Comparison of ENCODE assay signal across 11 cellular contexts in genomic region chr1:8643542-8644536, GRCh38.
DNase-seq lines count a peak whose midpoint lies in the region; ATAC-seq, FAIRE-seq and TF ChIP-seq lines count a peak whose summit lies in the region.
"Had no signal": no experiment of that assay in that cellular context is flagged by ENCODE, and none has a peak within 500 bp of the region (broad histone marks: within the 10 kb centered on the region; RNA-seq: fewer than 3 reads in every experiment).

No MANE protein-coding gene starts in this region.

- no peak overlapping the region for H2BK15ac ChIP-seq in neuronal stem cell (ENCODE audit: low read length)

- no peak overlapping the region for H3K4ac ChIP-seq in neuronal stem cell (ENCODE audit: low read length)

- no peak overlapping the region for H3K4me3 ChIP-seq in kidney (ENCODE audit: low read length in 2 of 2)
- no peak overlapping the region for H3K4me3 ChIP-seq in neuronal stem cell (ENCODE audit: low read length in 2 of 2)

- H3K9me3 ChIP-seq in kidney (ENCODE audit: control insufficient read depth in 1 of 2, low read length in 2 of 2) (no peaks in the 10 kb centered on the region), neuronal stem cell (replicated peaks in 1 of 2; ENCODE audit: control insufficient read depth in 2 of 2, insufficient read depth in 1 of 2, low read depth in 1 of 2, low read length in 2 of 2) (no peaks in the 10 kb centered on the region)

- no peak overlapping the region for H2BK120ac ChIP-seq in neuronal stem cell (ENCODE audit: low read depth, low read length)

- H3K4me1 ChIP-seq in kidney (ENCODE audit: control insufficient read depth in 1 of 2, insufficient read depth in 1 of 2, low read depth in 1 of 2, low read length in 2 of 2) (peaks cover 0 to 5% of the 10 kb centered on the region in 2 donors), neuronal stem cell (ENCODE audit: control insufficient read depth in 2 of 2, insufficient read depth in 1 of 2, low read depth in 1 of 2, low read length in 2 of 2) (peaks cover 3 to 13% of the 10 kb centered on the region in 2 donors)

- no peak for FAIRE-seq in kidney (lab: Jason Lieb, UNC)

- H3K79me1 ChIP-seq in neuronal stem cell (ENCODE audit: low read depth, low read length), result peaks cover 3% of the 10 kb centered on the region

- H2AFZ ChIP-seq in neuronal stem cell (ENCODE audit: low read length), result no peak overlapping the region

- H3K18ac ChIP-seq in neuronal stem cell (ENCODE audit: low read length), result no peak overlapping the region

- no peak overlapping the region for H2AK5ac ChIP-seq in neuronal stem cell (ENCODE audit: low read depth, low read length)

- no peaks in the 10 kb centered on the region for H3K27me3 ChIP-seq in neuronal stem cell (ENCODE audit: control insufficient read depth in 3 of 3, insufficient read depth in 3 of 3, low read depth in 1 of 3, low read length in 3 of 3)

- H3K36me3 ChIP-seq in kidney (ENCODE audit: control insufficient read depth in 1 of 2, insufficient read depth in 2 of 2, low read length in 2 of 2) (no peaks in the 10 kb centered on the region), neuronal stem cell (replicated peaks in 1 of 2; ENCODE audit: control insufficient read depth in 2 of 2, insufficient read depth in 2 of 2, low read length in 2 of 2) (peaks cover 0 to 61% of the 10 kb centered on the region in 2 donors)

- DNase-seq in NCI-H2171 (lab: John Stamatoyannopoulos, UW), result peak; percentile 95
- no peak for DNase-seq in kidney
- DNase-seq in GDM1 (lab: John Stamatoyannopoulos, UW), result no peak
- DNase-seq in OCI-M1 (lab: John Stamatoyannopoulos, UW), result no peak
- DNase-seq in neuronal stem cell (ENCODE audit: low spot score), result no peak
- DNase-seq: Calu3; cortex of kidney; stimulated activated CD4-positive, alpha-beta T cell treated with anti-CD3 and anti-CD28 coated beads, Interleukin-2, amount 100 ng/mL, for 48 hours had no signal

- H3K4me2 ChIP-seq in neuronal stem cell (ENCODE audit: insufficient read depth, low read length, poor library complexity, severe bottlenecking), result no peak overlapping the region

- H3K9ac ChIP-seq in kidney (ENCODE audit: low read length in 2 of 2) (no peak overlapping the region), neuronal stem cell (ENCODE audit: low read depth, low read length, poor library complexity) (no peak overlapping the region)

- H4K8ac ChIP-seq in neuronal stem cell (ENCODE audit: low read depth, low read length), result no peak overlapping the region

- H2BK12ac ChIP-seq in neuronal stem cell (ENCODE audit: low read length), result no peak overlapping the region

- no peak overlapping the region for H2BK5ac ChIP-seq in neuronal stem cell (ENCODE audit: low read length)

- no CpG with 5 or more reads among the region's 6 CpGs for WGBS in neuronal stem cell (ENCODE audit: extremely low coverage in 2 of 2, insufficient read length in 2 of 2, insufficient replicate concordance in 1 of 2), 2 donors

- intact Hi-C loops in kidney (cut with DNase I), result no loop called here

- H3K23ac ChIP-seq in neuronal stem cell (ENCODE audit: low read depth, low read length, poor library complexity), result no peak overlapping the region

- no peak for TF ChIP-seq CTCF in 22Rv1 (IDR thresholded peaks at IDR 0.05)
- no peak for TF ChIP-seq CTCF in kidney (IDR thresholded peaks at IDR 0.05; ENCODE audit: borderline replicate concordance, extremely low read depth, insufficient read depth)

- no peak overlapping the region for H3K14ac ChIP-seq in neuronal stem cell (ENCODE audit: low read length)

- peak; percentile 80 for ATAC-seq in GM18868 (IDR thresholded peaks at IDR 0.05; ENCODE audit: unreplicated experiment)
- peak; percentile 83 for ATAC-seq in HG02798 (IDR thresholded peaks at IDR 0.05; ENCODE audit: poor library complexity, unreplicated experiment)

- H4K91ac ChIP-seq in neuronal stem cell (ENCODE audit: low read depth, low read length, poor library complexity), result no peak overlapping the region

- H3K27ac ChIP-seq in 22Rv1, result peak overlapping the region; percentile 55
- no peak overlapping the region for H3K27ac ChIP-seq in kidney (ENCODE audit: low read depth in 2 of 2, low read length in 2 of 2)
- H3K27ac ChIP-seq in neuronal stem cell (replicated peaks; ENCODE audit: low read length), result no peak overlapping the region
